In the genomic region with DNA sequence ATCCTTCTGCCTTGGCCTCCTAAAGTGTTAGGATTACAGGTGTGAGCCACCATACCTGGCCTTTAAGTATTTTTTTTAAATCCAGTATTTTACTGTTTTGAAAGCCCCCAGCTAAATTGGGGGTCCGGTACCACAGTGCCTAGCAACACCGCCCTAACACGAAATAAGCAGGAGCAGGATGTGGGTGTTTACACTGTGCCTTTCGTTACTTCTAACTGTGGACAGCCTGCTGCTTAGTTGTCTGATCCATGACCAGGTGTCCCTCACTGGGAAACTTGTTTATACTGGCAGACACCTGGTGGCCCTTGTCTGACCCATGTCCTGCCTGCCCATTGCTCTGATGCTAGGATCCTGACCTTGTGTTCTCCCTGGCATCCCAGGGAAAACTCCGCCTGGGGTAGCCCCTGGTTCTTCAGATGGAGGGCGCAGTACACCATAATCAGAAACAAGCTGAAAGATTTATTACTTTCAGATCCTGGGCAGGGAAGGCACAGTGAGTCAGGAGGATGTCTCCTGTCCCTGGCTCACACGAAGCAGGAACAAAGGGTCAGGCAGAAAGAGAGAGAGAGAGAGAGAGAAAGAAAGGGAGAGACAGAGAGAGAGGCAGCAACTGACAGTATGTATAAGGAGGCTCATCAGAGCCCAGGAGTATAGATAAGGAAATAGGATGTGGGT, we compare ENCODE assay signal across 19 cellular contexts. TPM values are rescaled to one million over a fixed set of nuclear protein-coding genes. Genes with fewer than 3 reads are reported as not detected.
DNase-seq lines count a peak whose midpoint lies in the region; ATAC-seq and TF ChIP-seq lines count a peak whose summit lies in the region.
"Had no signal": no experiment of that assay in that cellular context is flagged by ENCODE, and none has a peak within 500 bp of the region (broad histone marks: within the 10 kb centered on the region; RNA-seq: fewer than 3 reads in every experiment).

No MANE protein-coding gene starts in this region.

- intact Hi-C loops in left ventricle myocardium superior (cut with micrococcal nuclease), result no loop called here

- no peak overlapping the region for H3K4me3 ChIP-seq in choroid plexus epithelial cell (ENCODE audit: low read depth, low read length)

- H3K27ac Mint-ChIP-seq in progenitor cell of endocrine pancreas, result peak overlapping the region; percentile 51
- H3K27ac Mint-ChIP-seq: B cell, H9, IgD-negative memory B cell had no signal

- no peak for ATAC-seq in left ventricle myocardium superior
- ATAC-seq: PC-3 had no signal

- peaks cover 3% of the 10 kb centered on the region for H3K4me1 Mint-ChIP-seq in progenitor cell of endocrine pancreas (ENCODE audit: low read depth)
- H3K4me1 Mint-ChIP-seq: B cell had no signal

- no peaks in the 10 kb centered on the region for H3K36me3 Mint-ChIP-seq in progenitor cell of endocrine pancreas (ENCODE audit: insufficient read depth)
- H3K36me3 Mint-ChIP-seq: CD4-positive, CD25-positive, alpha-beta regulatory T cell had no signal

- TF ChIP-seq CTCF in choroid plexus epithelial cell (conservative IDR thresholded peaks at IDR 0.05; ENCODE audit: low read depth, low read length), result no peak
- no peak for TF ChIP-seq CTCF in progenitor cell of endocrine pancreas (IDR thresholded peaks at IDR 0.05; ENCODE audit: unreplicated experiment)

- DNase-seq in NCI-H1417 (lab: John Stamatoyannopoulos, UW), result peak in 2 of 3 experiments; percentile 21 to 44
- no peak for DNase-seq in NCI-H1417 treated with DMSO at 0.1 percent for 48 hours (lab: John Stamatoyannopoulos, UW)
- DNase-seq in NCI-H774 (lab: John Stamatoyannopoulos, UW), result peak; percentile 18
- peak; percentile 19 for DNase-seq in choroid plexus epithelial cell (ENCODE audit: low read depth)
- no peak for DNase-seq in progenitor cell of endocrine pancreas (ENCODE audit: low spot score, unreplicated experiment)
- no peak for DNase-seq in NCI-H2107 treated with DMSO at 0.1 percent for 48 hours (lab: John Stamatoyannopoulos, UW; ENCODE audit: unreplicated experiment)
- no peak for DNase-seq in stimulated activated CD4-positive, alpha-beta T cell treated with anti-CD3 and anti-CD28 coated beads, Interleukin-1b, Interleukin-23, amount 100 ng/mL, for 48 hours
- DNase-seq in left ventricle myocardium superior, result no peak
- DNase-seq: Calu3; CD4-positive, CD25-positive, alpha-beta regulatory T cell; DMS79; H9; MV-4-11; NCI-H1694; NCI-H2227 treated with DMSO at 0.1 percent for 48 hours; NCI-H524; PC-3 had no signal

- no peaks in the 10 kb centered on the region for H3K9me3 Mint-ChIP-seq in progenitor cell of endocrine pancreas (ENCODE audit: low read depth)
- H3K9me3 Mint-ChIP-seq: CD4-positive, CD25-positive, alpha-beta regulatory T cell; IgD-negative memory B cell had no signal

- no peak overlapping the region for H3K4me3 Mint-ChIP-seq in progenitor cell of endocrine pancreas (ENCODE audit: low read depth)
- H3K4me3 Mint-ChIP-seq: B cell; CD4-positive, CD25-positive, alpha-beta regulatory T cell; H9; IgD-negative memory B cell had no signal

- H3K27me3 Mint-ChIP-seq in progenitor cell of endocrine pancreas, result peaks cover 5% of the 10 kb centered on the region
- H3K27me3 Mint-ChIP-seq: CD4-positive, CD25-positive, alpha-beta regulatory T cell had no signal

RNA-seq across cellular contexts. Expression of a gene that starts 55.7 kb away (rescaled TPM):
- total RNA-seq in progenitor cell of endocrine pancreas, result 20.9 and 21.2 TPM in 2 replicates
- 1.4 TPM for total RNA-seq in left ventricle myocardium superior

Comparison
In these comparisons a context has a peak if more than half of its experiments do, and no peak if none do; other contexts are left out.
1. DNase-seq: peak in NCI-H1417 (2 of 3), NCI-H774 (single experiment) and choroid plexus epithelial cell (single experiment); none in NCI-H1417 treated with DMSO at 0.1 percent for 48 hours (single experiment), progenitor cell of endocrine pancreas (single experiment), NCI-H2107 treated with DMSO at 0.1 percent for 48 hours (single experiment), stimulated activated CD4-positive, alpha-beta T cell treated with anti-CD3 and anti-CD28 coated beads, Interleukin-1b, Interleukin-23, amount 100 ng/mL, for 48 hours (single experiment) and left ventricle myocardium superior (single experiment).